ENCODE assay signal across 18 cellular contexts in the genomic region with DNA sequence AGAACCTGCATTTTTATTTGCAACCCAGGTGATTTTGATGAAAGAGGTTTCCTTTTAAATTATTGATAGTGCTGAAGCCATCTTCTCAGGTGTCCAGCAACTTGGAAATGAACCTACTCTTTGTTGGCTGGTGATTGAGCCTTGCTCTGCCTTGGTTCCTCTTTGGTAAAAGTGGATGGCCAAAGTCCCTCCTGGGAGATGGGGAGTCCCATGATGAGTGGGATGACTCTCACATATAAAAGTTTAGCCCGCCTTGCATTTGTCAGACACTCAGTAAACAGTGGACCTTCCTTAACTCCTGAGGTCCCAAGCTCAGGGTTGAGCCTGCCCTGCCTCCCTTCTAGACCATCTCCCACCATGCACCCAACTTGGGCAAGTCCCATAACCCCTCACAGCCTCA. TPM values are rescaled to one million over a fixed set of nuclear protein-coding genes. Genes with fewer than 3 reads are reported as not detected.
DNase-seq lines count a peak whose midpoint lies in the region; ATAC-seq, FAIRE-seq and TF ChIP-seq lines count a peak whose summit lies in the region.
"Had no signal": no experiment of that assay in that cellular context is flagged by ENCODE, and none has a peak within 500 bp of the region (broad histone marks: within the 10 kb centered on the region; RNA-seq: fewer than 3 reads in every experiment).

No MANE protein-coding gene starts in this region.

- no peaks in the 10 kb centered on the region for H4K20me1 ChIP-seq in BLaER1
- no peaks in the 10 kb centered on the region for H4K20me1 ChIP-seq in Karpas-422 (ENCODE audit: insufficient read depth, low read depth, low read length)

- H3K9ac ChIP-seq in BLaER1, result no peak overlapping the region
- H3K9ac ChIP-seq in Karpas-422 (ENCODE audit: low read length), result no peak overlapping the region
- no peak overlapping the region for H3K9ac ChIP-seq in endodermal cell (ENCODE audit: extremely low read depth, low read length, poor library complexity, severe bottlenecking)

- TF ChIP-seq CTCF in endodermal cell (conservative IDR thresholded peaks at IDR 0.05) (no peak), omental fat pad (IDR thresholded peaks at IDR 0.05) (no peak)

- H3K36me3 ChIP-seq in BLaER1 (no peaks in the 10 kb centered on the region), Karpas-422 (ENCODE audit: insufficient read depth, low read length) (no peaks in the 10 kb centered on the region), endodermal cell (ENCODE audit: control insufficient read depth, insufficient read depth, low read length) (no peaks in the 10 kb centered on the region)
- H3K36me3 ChIP-seq: BE2C had no signal

- ATAC-seq in omental fat pad (ENCODE audit: low FRiP score), result no peak

- no peaks in the 10 kb centered on the region for H3K9me3 Mint-ChIP-seq in endodermal cell
- H3K9me3 Mint-ChIP-seq: CD4-positive, alpha-beta memory T cell; H9; IgD-negative memory B cell had no signal

- 89 to 93% methylated on average over 1 of the region's 1 CpG for WGBS in endodermal cell (ENCODE audit: insufficient coverage in 1 of 2, insufficient read length in 1 of 2), 2 experiments

- H3K4me1 ChIP-seq in BLaER1, result peaks cover 33% of the 10 kb centered on the region
- peaks cover 31% of the 10 kb centered on the region for H3K4me1 ChIP-seq in Karpas-422 (ENCODE audit: low read length)
- H3K4me1 ChIP-seq in endodermal cell (ENCODE audit: control insufficient read depth, insufficient read depth, low read length), result no peaks in the 10 kb centered on the region
- H3K4me1 ChIP-seq: BE2C had no signal

- H3K4me2 ChIP-seq in BLaER1 (peak overlapping the region; percentile 33; the same call in 1 of the 2 replicates), Karpas-422 (ENCODE audit: low read depth, low read length, poor library complexity, severe bottlenecking) (peak overlapping the region; percentile 65)

- H3K4me3 Mint-ChIP-seq in endodermal cell, result no peak overlapping the region
- H3K4me3 Mint-ChIP-seq: CD14-positive monocyte; CD4-positive, alpha-beta memory T cell; H9 had no signal

- H3K27ac Mint-ChIP-seq in endodermal cell, result peak overlapping the region; percentile 38
- H3K27ac Mint-ChIP-seq: CD4-positive, alpha-beta memory T cell had no signal

- peaks cover 13% of the 10 kb centered on the region for H3K4me1 Mint-ChIP-seq in endodermal cell

- H3K27ac ChIP-seq in BLaER1 (no peak overlapping the region), Karpas-422 (ENCODE audit: low read length) (no peak overlapping the region), endodermal cell (ENCODE audit: low read depth, low read length) (no peak overlapping the region)

- H2AFZ ChIP-seq in Karpas-422 (ENCODE audit: low read length), result no peak overlapping the region

- DNase-seq in Karpas-422 (no peak), endodermal cell (no peak), urothelium cell line (ENCODE audit: low spot score) (no peak), omental fat pad (ENCODE audit: low spot score) (no peak)
- no peak for DNase-seq in stimulated activated CD4-positive, alpha-beta T cell treated with anti-CD3 and anti-CD28 coated beads, Interleukin-12 subunit alpha, Interleukin-12 subunit beta, amount 100 ng/mL, for 4 hours
- DNase-seq: BE2C; CD4-positive, alpha-beta memory T cell; DMS153; DMS79; GDM1; GOT3; H9 had no signal

- H3K27me3 ChIP-seq in BLaER1 (no peaks in the 10 kb centered on the region), Karpas-422 (ENCODE audit: low read length) (no peaks in the 10 kb centered on the region), endodermal cell (ENCODE audit: control insufficient read depth, insufficient read depth, low read length, poor library complexity, severe bottlenecking) (no peaks in the 10 kb centered on the region)
- H3K27me3 ChIP-seq: BE2C had no signal

- no peaks in the 10 kb centered on the region for H3K27me3 Mint-ChIP-seq in endodermal cell (ENCODE audit: insufficient read depth)
- H3K27me3 Mint-ChIP-seq: CD4-positive, alpha-beta memory T cell had no signal

- H3K9me2 ChIP-seq in Karpas-422 (replicated peaks; ENCODE audit: insufficient read depth, low read length), result no peaks in the 10 kb centered on the region

- H3K4me3 ChIP-seq in BLaER1, result no peak overlapping the region
- no peak overlapping the region for H3K4me3 ChIP-seq in Karpas-422 (ENCODE audit: low read length)
- no peak overlapping the region for H3K4me3 ChIP-seq in endodermal cell (ENCODE audit: low read length)

- no peak for FAIRE-seq in urothelium cell line (lab: Jason Lieb, UNC)
- FAIRE-seq: GM12892, GM18507, HTR-8/SVneo had no signal

- no peaks in the 10 kb centered on the region for H3K36me3 Mint-ChIP-seq in endodermal cell (ENCODE audit: low read depth)
- H3K36me3 Mint-ChIP-seq: CD14-positive monocyte; CD4-positive, alpha-beta memory T cell; IgD-negative memory B cell had no signal

- no peaks in the 10 kb centered on the region for H3K9me3 ChIP-seq in BLaER1
- no peaks in the 10 kb centered on the region for H3K9me3 ChIP-seq in Karpas-422 (ENCODE audit: low read length)
- no peaks in the 10 kb centered on the region for H3K9me3 ChIP-seq in endodermal cell (ENCODE audit: control insufficient read depth, low read length)
- H3K9me3 ChIP-seq: BE2C had no signal

- no peaks in the 10 kb centered on the region for H3K79me2 ChIP-seq in Karpas-422 (ENCODE audit: low read length)

RNA-seq across cellular contexts. Expression of gene KAT6B, which starts 28.9 kb away (rescaled TPM):
- total RNA-seq in Karpas-422 (2014; rRNA removed; shearing (Covaris generic); ENCODE audit: low replicate concordance), result 64.1 and 73.6 TPM in 2 replicates
- total RNA-seq in endodermal cell (10 to 100 TPM; 25.3 to 39.1 TPM), omental fat pad (10 to 100 TPM; 32.2 to 50.3 (median 37.6) TPM)
- 23.4 TPM for polyA plus RNA-seq in endodermal cell (2013, experiment 1 of 2)
- polyA plus RNA-seq in endodermal cell (2013, experiment 2 of 2), result 15.4 TPM
